ENCODE assay signal across 8 cellular contexts in genomic region chr17:40124279-40125141, GRCh38. TPM values are rescaled to one million over a fixed set of nuclear protein-coding genes. Genes with fewer than 3 reads are reported as not detected.
DNase-seq lines count a peak whose midpoint lies in the region; ATAC-seq and TF ChIP-seq lines count a peak whose summit lies in the region.

No MANE protein-coding gene starts in this region.

- H3K27me3 Mint-ChIP-seq in CD8-positive, alpha-beta T cell (ENCODE audit: low read depth), result no peaks in the 10 kb centered on the region
- H3K27me3 Mint-ChIP-seq in stimulated activated naive B cell treated with anti-CD40 and anti-IgM and Interleukin-4, amounts not matched to agents 10 μg/mL and 1 μg/mL and 100 μg/mL, for 72 hours, result no peaks in the 10 kb centered on the region

- no peak for TF ChIP-seq CTCF in CD8-positive, alpha-beta T cell (IDR thresholded peaks at IDR 0.05)
- TF ChIP-seq CTCF in MM.1S (IDR thresholded peaks at IDR 0.05; ENCODE audit: low read length) (no peak), ascending aorta (IDR thresholded peaks at IDR 0.05) (no peak)

- H3K4me1 ChIP-seq in CD8-positive, alpha-beta T cell (ENCODE audit: insufficient read depth, low read length), result peaks cover 14% of the 10 kb centered on the region
- H3K4me1 ChIP-seq in MM.1S (ENCODE audit: low read length) (no peaks in the 10 kb centered on the region), ascending aorta (peaks cover 0 to 12% of the 10 kb centered on the region in 2 donors)

- peaks cover 10% of the 10 kb centered on the region; the same call in 1 of the 2 replicates for H3F3A ChIP-seq in MM.1S (ENCODE audit: insufficient read depth, low read length)

- POLR2A ChIA-PET in CD8-positive, alpha-beta T cell (lab: Charles Lee), result interaction anchor here (0.9 to 6.2 kb wide), 10 partner anchors 10 to 94 kb away, joined by 3 to 82 read pairs (median 6); partner anchors contain the start of genes CASC3, NR1D1 and WIPF2

- no peak overlapping the region for H2AFZ ChIP-seq in MM.1S (ENCODE audit: low read length)

- no peaks in the 10 kb centered on the region for H4K20me1 ChIP-seq in MM.1S (ENCODE audit: insufficient read depth, low read length)

- peak overlapping the region; percentile 95 for H3K4me3 Mint-ChIP-seq in CD8-positive, alpha-beta T cell
- peak overlapping the region; percentile 88 to 95 for H3K4me3 Mint-ChIP-seq in stimulated activated naive B cell treated with anti-CD40 and anti-IgM and Interleukin-4, amounts not matched to agents 10 μg/mL and 1 μg/mL and 100 μg/mL, for 72 hours

- no peak for ATAC-seq in CD8-positive, alpha-beta T cell
- ATAC-seq in stimulated activated naive B cell treated with anti-CD40 and anti-IgM and Interleukin-4, amounts not matched to agents 10 μg/mL and 1 μg/mL and 100 μg/mL, for 72 hours (replicated peaks), result no peak
- ATAC-seq in GM19023 (IDR thresholded peaks at IDR 0.05; ENCODE audit: unreplicated experiment), result no peak

- no peaks in the 10 kb centered on the region for H3K9me2 ChIP-seq in MM.1S (replicated peaks; ENCODE audit: insufficient read depth, low read length)

- H3K79me2 ChIP-seq in MM.1S (ENCODE audit: low read length), result peaks cover 67% of the 10 kb centered on the region

- peak overlapping the region; percentile 97; the same call in 1 of the 2 replicates for H3K9ac ChIP-seq in MM.1S (ENCODE audit: low read length)

- intact Hi-C loops in CD8-positive, alpha-beta T cell (cut with DNase I, micrococcal nuclease), result loop anchor here in 1 of 2 experiments (1.0 kb wide), 1 partner anchor 15 kb away; no protein-coding TSS in a partner anchor
- intact Hi-C loops in ascending aorta (cut with DNase I), result no loop called here
- intact Hi-C loops in posterior cingulate gyrus (cut with DNase I), result no loop called here

- H3K36me3 Mint-ChIP-seq in CD8-positive, alpha-beta T cell, result peaks cover 35% of the 10 kb centered on the region
- H3K36me3 Mint-ChIP-seq in stimulated activated naive B cell treated with anti-CD40 and anti-IgM and Interleukin-4, amounts not matched to agents 10 μg/mL and 1 μg/mL and 100 μg/mL, for 72 hours, result peaks cover 26 to 32% of the 10 kb centered on the region in 2 donors

- no peaks in the 10 kb centered on the region for H3K9me3 ChIP-seq in CD8-positive, alpha-beta T cell (ENCODE audit: low read length)
- H3K9me3 ChIP-seq in MM.1S (replicated peaks; ENCODE audit: insufficient read depth, low read length) (no peaks in the 10 kb centered on the region), ascending aorta (no peaks in the 10 kb centered on the region)

- H3K27me3 ChIP-seq in CD8-positive, alpha-beta T cell (ENCODE audit: insufficient read depth, low read length), result no peaks in the 10 kb centered on the region
- no peaks in the 10 kb centered on the region for H3K27me3 ChIP-seq in MM.1S (replicated peaks; ENCODE audit: insufficient read depth, low read length)
- H3K27me3 ChIP-seq in ascending aorta, result no peaks in the 10 kb centered on the region

- no peaks in the 10 kb centered on the region for H3K9me3 Mint-ChIP-seq in CD8-positive, alpha-beta T cell
- H3K9me3 Mint-ChIP-seq in stimulated activated naive B cell treated with anti-CD40 and anti-IgM and Interleukin-4, amounts not matched to agents 10 μg/mL and 1 μg/mL and 100 μg/mL, for 72 hours, result no peaks in the 10 kb centered on the region

- no peak overlapping the region for H3K27ac ChIP-seq in CD8-positive, alpha-beta T cell (ENCODE audit: low read depth, low read length)
- peak overlapping the region; percentile 52; the same call in 1 of the 2 replicates for H3K27ac ChIP-seq in MM.1S (ENCODE audit: low read length)
- H3K27ac ChIP-seq in ascending aorta, result peak overlapping the region; percentile 28 to 99

- peaks cover 40% of the 10 kb centered on the region for H3K4me1 Mint-ChIP-seq in CD8-positive, alpha-beta T cell (ENCODE audit: low read depth)
- H3K4me1 Mint-ChIP-seq in stimulated activated naive B cell treated with anti-CD40 and anti-IgM and Interleukin-4, amounts not matched to agents 10 μg/mL and 1 μg/mL and 100 μg/mL, for 72 hours, result peaks cover 19 to 42% of the 10 kb centered on the region in 2 donors

- CTCF ChIA-PET in CD8-positive, alpha-beta T cell (lab: Charles Lee), result interaction anchor here (1.1 to 5.3 kb wide), 10 partner anchors 8 to 98 kb away, joined by 3 to 84 read pairs (median 9); partner anchors contain the start of genes CASC3 and NR1D1

- no peak for DNase-seq in CD8-positive, alpha-beta T cell
- DNase-seq in MM.1S, result no peak
- no peak for DNase-seq in ascending aorta (ENCODE audit: low spot score in 2 of 2)
- peak; percentile 53 for DNase-seq in iris pigment epithelial cell (ENCODE audit: low read depth)
- no peak for DNase-seq in stimulated activated naive B cell treated with anti-CD40 and anti-IgM and Interleukin-4, amounts not matched to agents 10 μg/mL and 1 μg/mL and 100 μg/mL, for 72 hours
- no peak for DNase-seq in stimulated activated CD4-positive, alpha-beta T cell treated with anti-CD3 and anti-CD28 coated beads, Interleukin-4, amount 100 ng/mL, for 24 hours
- DNase-seq in posterior cingulate gyrus, result no peak

- H3K4me2 ChIP-seq in MM.1S (ENCODE audit: low read depth, low read length), result peak overlapping the region; percentile 82

- H3K27ac Mint-ChIP-seq in CD8-positive, alpha-beta T cell, result peak overlapping the region; percentile 35
- no peak overlapping the region for H3K27ac Mint-ChIP-seq in stimulated activated naive B cell treated with anti-CD40 and anti-IgM and Interleukin-4, amounts not matched to agents 10 μg/mL and 1 μg/mL and 100 μg/mL, for 72 hours

- peak overlapping the region; percentile 93 for H3K4me3 ChIP-seq in CD8-positive, alpha-beta T cell (ENCODE audit: low read depth, low read length)
- peak overlapping the region; percentile 100 for H3K4me3 ChIP-seq in MM.1S (ENCODE audit: low read length)
- peak overlapping the region; percentile 83 to 88 for H3K4me3 ChIP-seq in ascending aorta

- peaks cover 8% of the 10 kb centered on the region for H3K36me3 ChIP-seq in CD8-positive, alpha-beta T cell (ENCODE audit: insufficient read depth, low read length)
- peaks cover 12% of the 10 kb centered on the region; the same call in 1 of the 2 replicates for H3K36me3 ChIP-seq in MM.1S (replicated peaks; ENCODE audit: insufficient read depth, low read length)
- H3K36me3 ChIP-seq in ascending aorta, result peaks cover 33 to 34% of the 10 kb centered on the region in 2 donors

RNA-seq across cellular contexts. Expression of gene MSL1, which starts 2.7 kb away (rescaled TPM):
- total RNA-seq in CD8-positive, alpha-beta T cell, result 10 to 100 TPM; 43.8 to 46.6 TPM
- total RNA-seq in ascending aorta, result 82.5 TPM

RNA-seq across cellular contexts. Expression of gene CASC3, which starts 15.8 kb away (rescaled TPM):
- total RNA-seq in CD8-positive, alpha-beta T cell, result 100 to 1,000 TPM; 187 to 198 TPM
- total RNA-seq in ascending aorta, result 48.9 TPM

RNA-seq across cellular contexts. Expression of gene NR1D1, which starts 24.1 kb away (rescaled TPM):
- 10 to 100 TPM; 24.1 to 25.6 TPM for total RNA-seq in CD8-positive, alpha-beta T cell
- total RNA-seq in ascending aorta, result 0.43 TPM

RNA-seq across cellular contexts. Expression of gene RAPGEFL1, which starts 52.8 kb away (rescaled TPM):
- total RNA-seq in CD8-positive, alpha-beta T cell, result 1 to 10 TPM; 8.8 to 9.2 TPM
- total RNA-seq in ascending aorta, result 8.7 TPM

Comparison
In these comparisons a context has a peak if more than half of its experiments do, and no peak if none do; other contexts are left out.
1. RNA of gene NR1D1, which starts 24.1 kb away (total RNA-seq): 24.1 to 25.6 TPM in CD8-positive, alpha-beta T cell; 0.43 TPM in ascending aorta (single experiment); every median in the first group is over 10 times any median in the second.
2. Peak in every context shown above with its lines, with median percentiles within 50 percentile points of each other: H3K4me3 ChIP-seq.